In the genomic region with DNA sequence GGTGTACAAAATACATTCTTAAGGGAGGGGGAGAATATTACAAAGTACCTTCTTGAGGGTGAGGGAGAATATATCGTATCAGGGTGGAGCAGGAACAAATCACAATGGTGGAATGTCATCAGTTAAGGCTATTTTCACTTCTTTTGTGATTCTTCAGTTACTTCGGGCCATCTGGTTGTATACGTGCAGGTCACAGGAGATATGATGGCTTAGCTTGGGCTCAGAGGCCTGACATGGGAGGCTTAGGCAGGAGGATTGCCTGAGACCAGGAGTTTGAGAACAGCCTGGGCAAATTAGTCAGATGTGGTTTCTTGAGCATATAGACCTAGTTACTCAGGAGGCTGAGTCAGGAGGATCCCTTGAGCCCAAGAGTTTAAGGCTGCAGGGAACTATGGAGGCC, we compare ENCODE assay signal across 36 cellular contexts. TPM values are rescaled to one million over a fixed set of nuclear protein-coding genes. Genes with fewer than 3 reads are reported as not detected.
"Had no signal": no experiment of that assay in that cellular context is flagged by ENCODE, and none has a peak within 500 bp of the region (broad histone marks: within the 10 kb centered on the region; RNA-seq: fewer than 3 reads in every experiment).

No MANE protein-coding gene starts in this region.

- H3K27ac ChIP-seq: adrenal gland, breast epithelium, Peyer's patch, SJSA1, WERI-Rb-1 had no signal

- H3K36me3 Mint-ChIP-seq: activated naive CD4-positive, alpha-beta T cell treated with anti-CD3 and anti-CD28 coated beads, Interleukin-2, amount 50 U/mL, for 72 hours had no signal

- H3K4me1 Mint-ChIP-seq: activated CD4-positive, alpha-beta T cell treated with anti-CD3 and anti-CD28 coated beads, Interleukin-2, amount 10 ng/mL, durations not matched to agents 24 days and 14 days had no signal

- H3K4me3 ChIP-seq: adrenal gland, body of pancreas, breast epithelium, Peyer's patch, SJSA1 had no signal

- H3K27ac Mint-ChIP-seq: activated CD4-positive, alpha-beta T cell treated with anti-CD3 and anti-CD28 coated beads, Interleukin-2, amount 10 ng/mL, durations not matched to agents 24 days and 14 days; activated CD8-positive, alpha-beta T cell treated with anti-CD3 and anti-CD28 coated beads, Interleukin-2, amount 10 ng/mL, durations not matched to agents 7 days and 5 days; activated naive CD4-positive, alpha-beta T cell treated with anti-CD3 and anti-CD28 coated beads for 36 hours; activated naive CD4-positive, alpha-beta T cell treated with anti-CD3 and anti-CD28 coated beads, Interleukin-2, amount 50 U/mL, for 72 hours; activated T-cell treated with anti-CD3 and anti-CD28 coated beads, Interleukin-2, amount 50 U/mL, for 24 hours had no signal

- DNase-seq: activated CD4-positive, alpha-beta T cell treated with anti-CD3 and anti-CD28 coated beads, Interleukin-2, amount 10 ng/mL, durations not matched to agents 24 days and 14 days; activated CD4-positive, alpha-beta T cell treated with anti-CD3 and anti-CD28 coated beads, Interleukin-2, amount 50 U/mL, for 4 hours; activated CD8-positive, alpha-beta T cell treated with anti-CD3 and anti-CD28 coated beads, Interleukin-2, amount 10 ng/mL, durations not matched to agents 7 days and 5 days; activated gamma-delta T cell treated with Interleukin-2 at 50 U/mL for 16 hours; activated naive CD4-positive, alpha-beta T cell treated with anti-CD3 and anti-CD28 coated beads for 36 hours; activated T-cell treated with anti-CD3 and anti-CD28 coated beads, Interleukin-2, amount 50 U/mL, for 24 hours; adrenal gland; caudate nucleus; cerebellar nuclear complex; Kasumi-1; MM.1S; MV-4-11; NCI-H1092; NCI-H146; NCI-H187; NCI-H2029 treated with DMSO at 0.1 percent for 48 hours; NCI-H2107; NCI-H2171; NCI-H510A; NCI-H526; NCI-H748 treated with DMSO at 0.1 percent for 48 hours; NK-92 treated with Interleukin-12 subunit alpha and Interleukin-12 subunit beta, amount 100 ng/mL, for 24 hours; PC-3; Peyer's patch; RPMI8226; SHP77 treated with DMSO at 0.1 percent for 48 hours; SW 1271; T-helper 1 cell; T-helper 2 cell; T-helper 9 cell; WERI-Rb-1 had no signal

- H3K9me3 ChIP-seq: adrenal gland, body of pancreas, breast epithelium, Peyer's patch, SJSA1 had no signal

- ATAC-seq: activated CD8-positive, alpha-beta T cell treated with anti-CD3 and anti-CD28 coated beads, Interleukin-2, amount 10 ng/mL, durations not matched to agents 7 days and 5 days; activated naive CD4-positive, alpha-beta T cell treated with anti-CD3 and anti-CD28 coated beads, Interleukin-2, amount 50 U/mL, for 72 hours; PC-3 had no signal

- H3K4me3 Mint-ChIP-seq: activated CD4-positive, alpha-beta T cell treated with anti-CD3 and anti-CD28 coated beads, Interleukin-2, amount 10 ng/mL, durations not matched to agents 24 days and 14 days; activated CD8-positive, alpha-beta T cell treated with anti-CD3 and anti-CD28 coated beads, Interleukin-2, amount 10 ng/mL, durations not matched to agents 7 days and 5 days; activated naive CD4-positive, alpha-beta T cell treated with anti-CD3 and anti-CD28 coated beads for 36 hours; activated T-cell treated with anti-CD3 and anti-CD28 coated beads, Interleukin-2, amount 50 U/mL, for 24 hours had no signal

- H3K27me3 Mint-ChIP-seq: activated CD4-positive, alpha-beta T cell treated with anti-CD3 and anti-CD28 coated beads, Interleukin-2, amount 10 ng/mL, durations not matched to agents 24 days and 14 days; activated T-cell treated with anti-CD3 and anti-CD28 coated beads, Interleukin-2, amount 50 U/mL, for 24 hours had no signal

- H3K4me1 ChIP-seq: adrenal gland, breast epithelium, SJSA1 had no signal

- H3K36me3 ChIP-seq: adrenal gland, breast epithelium, Peyer's patch, SJSA1, WERI-Rb-1 had no signal

- H3K27me3 ChIP-seq: adrenal gland, body of pancreas, breast epithelium, Peyer's patch, SJSA1 had no signal

- H3K9me3 Mint-ChIP-seq: activated CD4-positive, alpha-beta T cell treated with anti-CD3 and anti-CD28 coated beads, Interleukin-2, amount 10 ng/mL, durations not matched to agents 24 days and 14 days; activated naive CD4-positive, alpha-beta T cell treated with anti-CD3 and anti-CD28 coated beads for 36 hours; activated naive CD4-positive, alpha-beta T cell treated with anti-CD3 and anti-CD28 coated beads, Interleukin-2, amount 50 U/mL, for 72 hours; activated T-cell treated with anti-CD3 and anti-CD28 coated beads, Interleukin-2, amount 50 U/mL, for 24 hours had no signal

- FAIRE-seq: astrocyte had no signal

RNA-seq across cellular contexts. Expression of a gene that starts 13.1 kb away (rescaled TPM):
- total RNA-seq: SJSA1 had no signal
